ENCODE assay signal across 8 cellular contexts in the genomic region with DNA sequence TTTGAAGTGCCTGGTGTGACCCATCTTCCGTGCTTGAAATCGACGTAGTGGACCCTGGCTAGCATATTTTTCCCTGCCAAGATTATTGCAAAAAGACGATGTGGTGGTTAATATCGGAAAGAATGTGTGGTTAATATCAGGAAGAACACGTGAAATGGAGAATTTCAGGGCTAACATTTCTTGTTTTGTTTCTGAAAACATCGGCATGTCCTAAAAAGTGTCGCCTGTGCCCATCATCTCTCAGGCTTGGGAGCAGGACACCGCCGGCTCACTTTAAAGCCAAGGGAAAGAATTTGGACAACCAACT. TPM values are rescaled to one million over a fixed set of nuclear protein-coding genes. Genes with fewer than 3 reads are reported as not detected.
DNase-seq lines count a peak whose midpoint lies in the region; ATAC-seq and TF ChIP-seq lines count a peak whose summit lies in the region.

No MANE protein-coding gene starts in this region.

- H3K27me3 ChIP-seq in liver (ENCODE audit: control insufficient read depth in 4 of 4, insufficient read depth in 4 of 4, low read length in 3 of 4) (no peaks in the 10 kb centered on the region), thoracic aorta (replicated peaks; ENCODE audit: insufficient read depth) (no peaks in the 10 kb centered on the region)

- peak overlapping the region; percentile 97 for H3K27ac Mint-ChIP-seq in activated CD4-positive, alpha-beta T cell treated with anti-CD3 and anti-CD28 coated beads, Interleukin-2, amount 10 ng/mL, durations not matched to agents 7 days and 5 days
- H3K27ac Mint-ChIP-seq in activated naive CD8-positive, alpha-beta T cell treated with anti-CD3 and anti-CD28 coated beads, Interleukin-2, amount 50 U/mL, for 24 hours = peak overlapping the region; percentile 80

- H3K4me3 Mint-ChIP-seq in activated CD4-positive, alpha-beta T cell treated with anti-CD3 and anti-CD28 coated beads, Interleukin-2, amount 10 ng/mL, durations not matched to agents 7 days and 5 days = peak overlapping the region; percentile 85
- peak overlapping the region; percentile 78 for H3K4me3 Mint-ChIP-seq in activated naive CD8-positive, alpha-beta T cell treated with anti-CD3 and anti-CD28 coated beads, Interleukin-2, amount 50 U/mL, for 24 hours

- WGBS in liver = 3% methylated on average over 10 of the region's 10 CpGs

- peak overlapping the region; percentile 90 to 99 for H3K27ac ChIP-seq in liver (ENCODE audit: low read depth in 1 of 2, low read length in 2 of 2)
- peak overlapping the region; percentile 95 for H3K27ac ChIP-seq in thoracic aorta

- TF ChIP-seq CTCF in liver (IDR thresholded peaks at IDR 0.05; ENCODE audit: low read depth, low read length, missing input control) (no peak), thoracic aorta (IDR thresholded peaks at IDR 0.05) (no peak)

- no peak for DNase-seq in activated CD4-positive, alpha-beta T cell treated with anti-CD3 and anti-CD28 coated beads, Interleukin-2, amount 10 ng/mL, durations not matched to agents 7 days and 5 days
- DNase-seq in activated CD4-positive, alpha-beta T cell treated with anti-CD3 and anti-CD28 coated beads, Interleukin-2, amount 50 U/mL, for 1 hour = no peak
- no peak for DNase-seq in activated naive CD8-positive, alpha-beta T cell treated with anti-CD3 and anti-CD28 coated beads, Interleukin-2, amount 50 U/mL, for 24 hours
- DNase-seq in thoracic aorta (ENCODE audit: low spot score) (no peak), 8988T (no peak), ecto neural progenitor cell (ENCODE audit: low spot score) (no peak)
- no peak for DNase-seq in stimulated activated CD4-positive, alpha-beta T cell treated with anti-CD3 and anti-CD28 coated beads, Interleukin-4, amount 100 ng/mL, for 4 hours

- no peak for TF ChIP-seq RAD21 in liver (IDR thresholded peaks at IDR 0.05)

- H3K36me3 Mint-ChIP-seq in activated CD4-positive, alpha-beta T cell treated with anti-CD3 and anti-CD28 coated beads, Interleukin-2, amount 10 ng/mL, durations not matched to agents 7 days and 5 days (ENCODE audit: low read depth) = peaks cover 8% of the 10 kb centered on the region
- H3K36me3 Mint-ChIP-seq in activated naive CD8-positive, alpha-beta T cell treated with anti-CD3 and anti-CD28 coated beads, Interleukin-2, amount 50 U/mL, for 24 hours (ENCODE audit: low read depth) = peaks cover 5% of the 10 kb centered on the region

- H3K9me3 ChIP-seq in liver (ENCODE audit: control insufficient read depth in 4 of 4, low read length in 3 of 4) = no peaks in the 10 kb centered on the region
- H3K9me3 ChIP-seq in thoracic aorta = no peaks in the 10 kb centered on the region

- peak overlapping the region in 1 of 2 donors; percentile 3 for H3K9ac ChIP-seq in liver (ENCODE audit: low read depth in 1 of 2, low read length in 2 of 2)

- no peaks in the 10 kb centered on the region for H3K27me3 Mint-ChIP-seq in activated CD4-positive, alpha-beta T cell treated with anti-CD3 and anti-CD28 coated beads, Interleukin-2, amount 10 ng/mL, durations not matched to agents 7 days and 5 days
- no peaks in the 10 kb centered on the region for H3K27me3 Mint-ChIP-seq in activated naive CD8-positive, alpha-beta T cell treated with anti-CD3 and anti-CD28 coated beads, Interleukin-2, amount 50 U/mL, for 24 hours

- H3K4me1 Mint-ChIP-seq in activated CD4-positive, alpha-beta T cell treated with anti-CD3 and anti-CD28 coated beads, Interleukin-2, amount 10 ng/mL, durations not matched to agents 7 days and 5 days = peaks cover 27% of the 10 kb centered on the region
- H3K4me1 Mint-ChIP-seq in activated naive CD8-positive, alpha-beta T cell treated with anti-CD3 and anti-CD28 coated beads, Interleukin-2, amount 50 U/mL, for 24 hours = peaks cover 23% of the 10 kb centered on the region

- CTCF ChIA-PET in activated CD4-positive, alpha-beta T cell treated with anti-CD3 and anti-CD28 coated beads, Interleukin-2, amount 10 ng/mL, durations not matched to agents 7 days and 5 days (lab: Charles Lee) = interaction anchor here (0.6 to 4.7 kb wide), 29 partner anchors 9 to 255 kb away, joined by 3 to 49 read pairs (median 4); partner anchors contain the start of genes CENPX and LRRC45

- H3K36me3 ChIP-seq in liver (ENCODE audit: control insufficient read depth in 4 of 4, insufficient read depth in 3 of 4, low read depth in 1 of 4, low read length in 3 of 4) = peaks cover 0 to 5% (median 1%) of the 10 kb centered on the region in 4 donors
- H3K36me3 ChIP-seq in thoracic aorta = no peaks in the 10 kb centered on the region

- H3K9me3 Mint-ChIP-seq in activated CD4-positive, alpha-beta T cell treated with anti-CD3 and anti-CD28 coated beads, Interleukin-2, amount 10 ng/mL, durations not matched to agents 7 days and 5 days = no peaks in the 10 kb centered on the region
- H3K9me3 Mint-ChIP-seq in activated naive CD8-positive, alpha-beta T cell treated with anti-CD3 and anti-CD28 coated beads, Interleukin-2, amount 50 U/mL, for 24 hours = no peaks in the 10 kb centered on the region

- no peak for ATAC-seq in activated naive CD8-positive, alpha-beta T cell treated with anti-CD3 and anti-CD28 coated beads, Interleukin-2, amount 50 U/mL, for 24 hours
- ATAC-seq in thoracic aorta (ENCODE audit: insufficient number of reproducible peaks, low FRiP score, low read depth) = no peak

- POLR2A ChIA-PET in activated CD4-positive, alpha-beta T cell treated with anti-CD3 and anti-CD28 coated beads, Interleukin-2, amount 10 ng/mL, durations not matched to agents 7 days and 5 days (lab: Charles Lee) = interaction anchor here (0.7 to 0.9 kb wide), 6 partner anchors 12 to 75 kb away, joined by 3 to 4 read pairs (median 3); partner anchors contain the start of genes CENPX and LRRC45

- H3K4me3 ChIP-seq in liver (ENCODE audit: low read depth in 1 of 3, low read length in 3 of 3) (no peak overlapping the region), thoracic aorta (peak overlapping the region; percentile 85)

- peaks cover 16 to 60% (median 37%) of the 10 kb centered on the region in 4 donors for H3K4me1 ChIP-seq in liver (ENCODE audit: control insufficient read depth in 4 of 4, insufficient read depth in 4 of 4, low read length in 3 of 4)
- H3K4me1 ChIP-seq in thoracic aorta (ENCODE audit: control insufficient read depth in 1 of 2, low read depth in 2 of 2) = peaks cover 5 to 20% of the 10 kb centered on the region in 2 donors

TF ChIP-seq in liver, 16 proteins besides CTCF, POLR2A, EP300 and RAD21 (continues in another document):
- TF ChIP-seq FOXA1 (IDR thresholded peaks at IDR 0.05) (no peak), FOXA2 (IDR thresholded peaks at IDR 0.05) (no peak), EGR1 (IDR thresholded peaks at IDR 0.05; ENCODE audit: low read depth in 2 of 2) (no peak), HNF4G (IDR thresholded peaks at IDR 0.05) (peak; percentile 36), GABPA (IDR thresholded peaks at IDR 0.05 in 1 of 2, conservative IDR thresholded peaks at IDR 0.05 in 1 of 2) (peak in 1 of 2 donors; percentile 5), YY1 (IDR thresholded peaks at IDR 0.05) (peak; percentile 64), HNF4A (conservative IDR thresholded peaks at IDR 0.05) (peak; percentile 58 to 72)
- TF ChIP-seq, protein P1, sequence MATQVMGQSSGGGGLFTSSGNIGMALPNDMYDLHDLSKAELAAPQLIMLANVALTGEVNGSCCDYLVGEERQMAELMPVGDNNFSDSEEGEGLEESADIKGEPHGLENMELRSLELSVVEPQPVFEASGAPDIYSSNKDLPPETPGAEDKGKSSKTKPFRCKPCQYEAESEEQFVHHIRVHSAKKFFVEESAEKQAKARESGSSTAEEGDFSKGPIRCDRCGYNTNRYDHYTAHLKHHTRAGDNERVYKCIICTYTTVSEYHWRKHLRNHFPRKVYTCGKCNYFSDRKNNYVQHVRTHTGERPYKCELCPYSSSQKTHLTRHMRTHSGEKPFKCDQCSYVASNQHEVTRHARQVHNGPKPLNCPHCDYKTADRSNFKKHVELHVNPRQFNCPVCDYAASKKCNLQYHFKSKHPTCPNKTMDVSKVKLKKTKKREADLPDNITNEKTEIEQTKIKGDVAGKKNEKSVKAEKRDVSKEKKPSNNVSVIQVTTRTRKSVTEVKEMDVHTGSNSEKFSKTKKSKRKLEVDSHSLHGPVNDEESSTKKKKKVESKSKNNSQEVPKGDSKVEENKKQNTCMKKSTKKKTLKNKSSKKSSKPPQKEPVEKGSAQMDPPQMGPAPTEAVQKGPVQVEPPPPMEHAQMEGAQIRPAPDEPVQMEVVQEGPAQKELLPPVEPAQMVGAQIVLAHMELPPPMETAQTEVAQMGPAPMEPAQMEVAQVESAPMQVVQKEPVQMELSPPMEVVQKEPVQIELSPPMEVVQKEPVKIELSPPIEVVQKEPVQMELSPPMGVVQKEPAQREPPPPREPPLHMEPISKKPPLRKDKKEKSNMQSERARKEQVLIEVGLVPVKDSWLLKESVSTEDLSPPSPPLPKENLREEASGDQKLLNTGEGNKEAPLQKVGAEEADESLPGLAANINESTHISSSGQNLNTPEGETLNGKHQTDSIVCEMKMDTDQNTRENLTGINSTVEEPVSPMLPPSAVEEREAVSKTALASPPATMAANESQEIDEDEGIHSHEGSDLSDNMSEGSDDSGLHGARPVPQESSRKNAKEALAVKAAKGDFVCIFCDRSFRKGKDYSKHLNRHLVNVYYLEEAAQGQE (IDR thresholded peaks at IDR 0.05) = peak; percentile 26

RNA-seq across cellular contexts. Expression of gene DCXR, which starts 0.3 kb away (rescaled TPM):
- 100 to 1,000 TPM; 140 to 144 TPM for total RNA-seq in activated CD4-positive, alpha-beta T cell treated with anti-CD3 and anti-CD28 coated beads, Interleukin-2, amount 10 ng/mL, durations not matched to agents 7 days and 5 days
- total RNA-seq in liver (100 to 1,000 TPM in 1 of 2 donors, 10 to 100 TPM in 1; 58.6 to 504 TPM), thoracic aorta (10 to 100 TPM; 33.9 to 87.1 TPM)
- polyA plus RNA-seq in liver = 1,000 to 10,000 TPM in 1 of 2 donors, 100 to 1,000 TPM in 1; 667 to 1,190 TPM

RNA-seq across cellular contexts. Expression of gene RAC3, which starts 6.4 kb away (rescaled TPM):
- total RNA-seq in activated CD4-positive, alpha-beta T cell treated with anti-CD3 and anti-CD28 coated beads, Interleukin-2, amount 10 ng/mL, durations not matched to agents 7 days and 5 days = 10 to 100 TPM; 12.2 to 13.7 TPM
- total RNA-seq in liver (1 to 10 TPM; 3.1 to 6.3 TPM), thoracic aorta (1 to 10 TPM in 1 of 2 donors, not detected in 1; 1.8 TPM)
- polyA plus RNA-seq in liver = 1 to 10 TPM in 1 of 2 donors, under 1 TPM in 1; 0.63 to 3.5 TPM

RNA-seq across cellular contexts. Expression of gene RFNG, which starts 13.8 kb away (rescaled TPM):
- total RNA-seq in activated CD4-positive, alpha-beta T cell treated with anti-CD3 and anti-CD28 coated beads, Interleukin-2, amount 10 ng/mL, durations not matched to agents 7 days and 5 days = 10 to 100 TPM; 29.0 to 29.8 TPM
- total RNA-seq in liver (10 to 100 TPM; 15.0 to 23.7 TPM), thoracic aorta (10 to 100 TPM; 39.9 to 45.3 TPM)
- 10 to 100 TPM; 23.2 to 36.0 TPM for polyA plus RNA-seq in liver

RNA-seq across cellular contexts. Expression of gene GPS1, which starts 13.9 kb away (rescaled TPM):
- 10 to 100 TPM; 78.5 to 92.1 TPM for total RNA-seq in activated CD4-positive, alpha-beta T cell treated with anti-CD3 and anti-CD28 coated beads, Interleukin-2, amount 10 ng/mL, durations not matched to agents 7 days and 5 days
- total RNA-seq in liver (10 to 100 TPM; 59.4 to 66.3 TPM), thoracic aorta (10 to 100 TPM; 43.2 to 91.9 TPM)
- polyA plus RNA-seq in liver = 10 to 100 TPM; 53.9 to 58.3 TPM

RNA-seq across cellular contexts. Expression of gene LRRC45, which starts 14.7 kb away (rescaled TPM):
- total RNA-seq in activated CD4-positive, alpha-beta T cell treated with anti-CD3 and anti-CD28 coated beads, Interleukin-2, amount 10 ng/mL, durations not matched to agents 7 days and 5 days = 10 to 100 TPM; 54.5 to 68.4 TPM
- total RNA-seq in liver (10 to 100 TPM in 1 of 2 donors, 1 to 10 TPM in 1; 7.2 to 14.1 TPM), thoracic aorta (10 to 100 TPM in 1 of 2 donors, 1 to 10 TPM in 1; 6.1 to 14.2 TPM)
- 1 to 10 TPM; 4.0 to 6.8 TPM for polyA plus RNA-seq in liver
